Comparison of ENCODE assay signal across 9 cellular contexts in genomic region chr5:140131967-140132409, GRCh38. TPM values are rescaled to one million over a fixed set of nuclear protein-coding genes. Genes with fewer than 3 reads are reported as not detected.
DNase-seq lines count a peak whose midpoint lies in the region; ATAC-seq and TF ChIP-seq lines count a peak whose summit lies in the region.
"Had no signal": no experiment of that assay in that cellular context is flagged by ENCODE, and none has a peak within 500 bp of the region (broad histone marks: within the 10 kb centered on the region; RNA-seq: fewer than 3 reads in every experiment).

No MANE protein-coding gene starts in this region.

- no peaks in the 10 kb centered on the region for H3K9me3 ChIP-seq in CD8-positive, alpha-beta T cell (ENCODE audit: low read length)
- no peaks in the 10 kb centered on the region for H3K9me3 ChIP-seq in lung (ENCODE audit: control insufficient read depth in 2 of 2, insufficient read depth in 1 of 2, low read length in 1 of 2)

- no peak overlapping the region for H3K4me3 ChIP-seq in CD8-positive, alpha-beta T cell (ENCODE audit: low read depth, low read length)
- no peak overlapping the region for H3K4me3 ChIP-seq in Jurkat, Clone E6-1 (ENCODE audit: low read length)
- no peak overlapping the region for H3K4me3 ChIP-seq in lung
- no peak overlapping the region for H3K4me3 ChIP-seq in coronary artery

- no peaks in the 10 kb centered on the region for H3K27me3 ChIP-seq in CD8-positive, alpha-beta T cell (ENCODE audit: insufficient read depth, low read length)
- no peaks in the 10 kb centered on the region for H3K27me3 ChIP-seq in lung (ENCODE audit: control insufficient read depth, insufficient read depth)

- no peaks in the 10 kb centered on the region for H3K36me3 ChIP-seq in CD8-positive, alpha-beta T cell (ENCODE audit: insufficient read depth, low read length)
- no peaks in the 10 kb centered on the region for H3K36me3 ChIP-seq in lung (ENCODE audit: control insufficient read depth in 2 of 2, insufficient read depth in 2 of 2, low read length in 2 of 2)

- CTCF ChIA-PET in CD8-positive, alpha-beta T cell (lab: Charles Lee) = interaction anchor here (1.4 to 6.0 kb wide), 3 partner anchors 12 to 58 kb away, joined by 4 to 67 read pairs (median 43); no protein-coding TSS in a partner anchor

- peak; percentile 55 for ATAC-seq in CD8-positive, alpha-beta T cell
- peak; percentile 92 for ATAC-seq in activated T-helper 17 cell treated with anti-CD3 and anti-CD28 coated beads, Interleukin-2, amount 50 U/mL, for 72 hours (replicated peaks)
- peak; percentile 90 for ATAC-seq in lung (ENCODE audit: insufficient read depth, low FRiP score)
- no peak for ATAC-seq in GM18517 (IDR thresholded peaks at IDR 0.05; ENCODE audit: unreplicated experiment)
- no peak for ATAC-seq in HG03025 (IDR thresholded peaks at IDR 0.05; ENCODE audit: low FRiP score, unreplicated experiment)

- no peaks in the 10 kb centered on the region for H3K36me3 Mint-ChIP-seq in CD8-positive, alpha-beta T cell
- no peaks in the 10 kb centered on the region for H3K36me3 Mint-ChIP-seq in activated T-helper 17 cell treated with anti-CD3 and anti-CD28 coated beads, Interleukin-2, amount 50 U/mL, for 72 hours (ENCODE audit: low read depth)

- POLR2A ChIA-PET in CD8-positive, alpha-beta T cell (lab: Charles Lee) = interaction anchor here (1.1 kb wide), 1 partner anchor 17 kb away, joined by 7 read pairs; no protein-coding TSS in a partner anchor

- peaks cover 21% of the 10 kb centered on the region for H3K4me1 ChIP-seq in CD8-positive, alpha-beta T cell (ENCODE audit: insufficient read depth, low read length)
- H3K4me1 ChIP-seq in lung (ENCODE audit: control insufficient read depth in 2 of 2, insufficient read depth in 2 of 2, low read length in 2 of 2) = peaks cover 13 to 19% of the 10 kb centered on the region in 2 donors

- WGBS in lung, 2 donors = 21 to 24% methylated on average over 3 of the region's 3 CpGs

- intact Hi-C loops in CD8-positive, alpha-beta T cell (cut with DNase I, micrococcal nuclease) = no loop called here

- no peaks in the 10 kb centered on the region for H3K9me3 Mint-ChIP-seq in CD8-positive, alpha-beta T cell
- no peaks in the 10 kb centered on the region for H3K9me3 Mint-ChIP-seq in activated T-helper 17 cell treated with anti-CD3 and anti-CD28 coated beads, Interleukin-2, amount 50 U/mL, for 72 hours

- H3K27ac ChIP-seq in CD8-positive, alpha-beta T cell (ENCODE audit: low read depth, low read length) = no peak overlapping the region
- H3K27ac ChIP-seq in lung (ENCODE audit: low read depth in 1 of 2, low read length in 1 of 2) = peak overlapping the region in 1 of 2 donors; percentile 63
- H3K27ac ChIP-seq in coronary artery = no peak overlapping the region
- H3K27ac ChIP-seq: HL-60 had no signal

- no peak overlapping the region for H3K4me3 Mint-ChIP-seq in CD8-positive, alpha-beta T cell
- H3K4me3 Mint-ChIP-seq in activated T-helper 17 cell treated with anti-CD3 and anti-CD28 coated beads, Interleukin-2, amount 50 U/mL, for 72 hours = peak overlapping the region; percentile 44

- TF ChIP-seq CTCF in CD8-positive, alpha-beta T cell (IDR thresholded peaks at IDR 0.05) = no peak
- TF ChIP-seq CTCF in lung (IDR thresholded peaks at IDR 0.05; ENCODE audit: control extremely low read depth, extremely low read depth) = no peak
- TF ChIP-seq CTCF in coronary artery (IDR thresholded peaks at IDR 0.05) = no peak

- peaks cover 50% of the 10 kb centered on the region for H3K4me1 Mint-ChIP-seq in CD8-positive, alpha-beta T cell (ENCODE audit: low read depth)
- peaks cover 26% of the 10 kb centered on the region for H3K4me1 Mint-ChIP-seq in activated T-helper 17 cell treated with anti-CD3 and anti-CD28 coated beads, Interleukin-2, amount 50 U/mL, for 72 hours

- no peak overlapping the region for H3K27ac Mint-ChIP-seq in CD8-positive, alpha-beta T cell
- H3K27ac Mint-ChIP-seq in activated T-helper 17 cell treated with anti-CD3 and anti-CD28 coated beads, Interleukin-2, amount 50 U/mL, for 72 hours = peak overlapping the region; percentile 39

- DNase-seq in CD8-positive, alpha-beta T cell = no peak
- DNase-seq in Jurkat, Clone E6-1 (ENCODE audit: low read depth, low spot score) = peak; percentile 72
- DNase-seq in lung (ENCODE audit: low spot score) = peak; percentile 78
- no peak for DNase-seq in coronary artery (ENCODE audit: low spot score)
- DNase-seq in SK-N-DZ (ENCODE audit: low spot score) = no peak

- no peaks in the 10 kb centered on the region for H3K27me3 Mint-ChIP-seq in CD8-positive, alpha-beta T cell (ENCODE audit: low read depth)
- no peaks in the 10 kb centered on the region for H3K27me3 Mint-ChIP-seq in activated T-helper 17 cell treated with anti-CD3 and anti-CD28 coated beads, Interleukin-2, amount 50 U/mL, for 72 hours

RNA-seq across cellular contexts. Expression of gene IGIP, which starts 6.3 kb away (rescaled TPM):
- total RNA-seq in CD8-positive, alpha-beta T cell = under 1 TPM; 0.78 to 0.81 TPM
- 2.9 TPM for polyA plus RNA-seq in Jurkat, Clone E6-1 (2012; ENCODE audit: insufficient read depth, insufficient read length)
- total RNA-seq in activated T-helper 17 cell treated with anti-CD3 and anti-CD28 coated beads, Interleukin-2, amount 50 U/mL, for 72 hours = 1 to 10 TPM; 2.4 to 6.7 TPM
- total RNA-seq in lung = 10 to 100 TPM in 1 of 2 donors, 1 to 10 TPM in 1; 9.6 to 11.1 TPM
- polyA plus RNA-seq in lung = 1 to 10 TPM; 2.8 to 5.4 TPM
- 2.9 and 3.5 TPM in 2 replicates for polyA plus RNA-seq in SK-N-DZ (2014; cell fraction: cytosol; rRNA removed)
- polyA plus RNA-seq in SK-N-DZ (2014; cell fraction: nucleus; rRNA removed) = 6.7 and 8.1 TPM in 2 replicates

RNA-seq across cellular contexts. Expression of gene PURA, which starts 18.1 kb away (rescaled TPM):
- total RNA-seq in CD8-positive, alpha-beta T cell = 1 to 10 TPM; 4.0 to 4.3 TPM
- polyA plus RNA-seq in Jurkat, Clone E6-1 (2012; ENCODE audit: insufficient read depth, insufficient read length) = 9.3 TPM
- 10 to 100 TPM; 11.1 to 14.3 TPM for total RNA-seq in activated T-helper 17 cell treated with anti-CD3 and anti-CD28 coated beads, Interleukin-2, amount 50 U/mL, for 72 hours
- 10 to 100 TPM; 18.6 to 22.1 TPM for total RNA-seq in lung
- polyA plus RNA-seq in lung = 1 to 10 TPM; 3.5 to 4.5 TPM
- 3.7 and 3.9 TPM in 2 replicates for polyA plus RNA-seq in SK-N-DZ (2014; cell fraction: cytosol; rRNA removed)
- polyA plus RNA-seq in SK-N-DZ (2014; cell fraction: nucleus; rRNA removed) = 2.8 and 4.6 TPM in 2 replicates

RNA-seq across cellular contexts. Expression of gene CYSTM1, which starts 43.0 kb away (rescaled TPM):
- 1 to 10 TPM; 8.1 to 8.6 TPM for total RNA-seq in CD8-positive, alpha-beta T cell
- polyA plus RNA-seq in Jurkat, Clone E6-1 (2012; ENCODE audit: insufficient read depth, insufficient read length) = 47.7 TPM
- total RNA-seq in activated T-helper 17 cell treated with anti-CD3 and anti-CD28 coated beads, Interleukin-2, amount 50 U/mL, for 72 hours = 10 to 100 TPM; 11.3 to 11.9 TPM
- 100 to 1,000 TPM in 1 of 2 donors, 10 to 100 TPM in 1; 37.1 to 101 TPM for total RNA-seq in lung
- 100 to 1,000 TPM; 114 to 274 TPM for polyA plus RNA-seq in lung
- polyA plus RNA-seq in SK-N-DZ (2014; cell fraction: cytosol; rRNA removed) = 14.0 and 24.5 TPM in 2 replicates
- polyA plus RNA-seq in SK-N-DZ (2014; cell fraction: nucleus; rRNA removed) = 9.5 and 9.9 TPM in 2 replicates

Comparison
In these comparisons a context has a peak if more than half of its experiments do, and no peak if none do; other contexts are left out.
1. ATAC-seq: peak in CD8-positive, alpha-beta T cell (single experiment), activated T-helper 17 cell treated with anti-CD3 and anti-CD28 coated beads, Interleukin-2, amount 50 U/mL, for 72 hours (single experiment) and lung (single experiment); none in GM18517 (single experiment) and HG03025 (single experiment).
2. DNase-seq: peak in Jurkat, Clone E6-1 (single experiment) and lung (single experiment); none in CD8-positive, alpha-beta T cell (0 of 7), coronary artery (single experiment) and SK-N-DZ (single experiment).